Comparison of ENCODE assay signal across 8 cellular contexts in genomic region chr5:132813599-132814440, GRCh38. TPM values are rescaled to one million over a fixed set of nuclear protein-coding genes. Genes with fewer than 3 reads are reported as not detected.
DNase-seq lines count a peak whose midpoint lies in the region; ATAC-seq and TF ChIP-seq lines count a peak whose summit lies in the region.

No MANE protein-coding gene starts in this region.

- peak; percentile 70 for ATAC-seq in CD4-positive, alpha-beta T cell (ENCODE audit: poor library complexity)
- ATAC-seq in HG02678 (IDR thresholded peaks at IDR 0.05; ENCODE audit: unreplicated experiment) = peak; percentile 33
- no peak for ATAC-seq in GM21526 (IDR thresholded peaks at IDR 0.05; ENCODE audit: low FRiP score, unreplicated experiment)
- no peak for ATAC-seq in HG03135 (IDR thresholded peaks at IDR 0.05; ENCODE audit: unreplicated experiment)
- ATAC-seq in HG03342 (IDR thresholded peaks at IDR 0.05; ENCODE audit: unreplicated experiment) = no peak

- H3K4me3 ChIP-seq in adipocyte (ENCODE audit: low read length) = peak overlapping the region; percentile 27

- H3K36me3 Mint-ChIP-seq in CD4-positive, alpha-beta T cell (ENCODE audit: low read depth) = no peaks in the 10 kb centered on the region

- H3K4me1 Mint-ChIP-seq in CD4-positive, alpha-beta T cell (ENCODE audit: low read depth) = peaks cover 16% of the 10 kb centered on the region

- peak in 3 of 10 experiments; percentile 14 to 35 (median 15) for DNase-seq in CD4-positive, alpha-beta T cell
- DNase-seq in adipocyte (ENCODE audit: low read depth) = peak; percentile 45
- peak; percentile 76 for DNase-seq in iPS-NIHi11 (ENCODE audit: low spot score)
- peak; percentile 16 for DNase-seq in stimulated activated CD8-positive, alpha-beta memory T cell treated with anti-CD3 and anti-CD28 coated beads, Interleukin-12 subunit alpha, Interleukin-12 subunit beta, amount 100 ng/mL, for 4 hours (ENCODE audit: low read depth)

- CTCF ChIA-PET in CD4-positive, alpha-beta T cell (lab: Charles Lee) = interaction anchor here (0.9 to 1.1 kb wide), 2 partner anchors 12 to 15 kb away, joined by 3 to 4 read pairs; no protein-coding TSS in a partner anchor

- intact Hi-C loops in CD4-positive, alpha-beta T cell (cut with DNase I, micrococcal nuclease) = no loop called here

- peaks cover 54% of the 10 kb centered on the region for H3K27me3 Mint-ChIP-seq in CD4-positive, alpha-beta T cell

- no peak overlapping the region for H3K27ac Mint-ChIP-seq in CD4-positive, alpha-beta T cell

- H3K27me3 ChIP-seq in CD4-positive, alpha-beta T cell (ENCODE audit: control insufficient read depth, insufficient read depth, low read length) = peaks cover 47% of the 10 kb centered on the region
- peaks cover 20% of the 10 kb centered on the region for H3K27me3 ChIP-seq in adipocyte (replicated peaks; ENCODE audit: control insufficient read depth, insufficient read depth, low read length)

- no peaks in the 10 kb centered on the region for H3K9me3 ChIP-seq in CD4-positive, alpha-beta T cell (ENCODE audit: control insufficient read depth, low read length)
- no peaks in the 10 kb centered on the region for H3K9me3 ChIP-seq in adipocyte (ENCODE audit: control insufficient read depth, low read length)

- H3K4me3 Mint-ChIP-seq in CD4-positive, alpha-beta T cell = no peak overlapping the region

- H3K9ac ChIP-seq in adipocyte (ENCODE audit: low read length) = no peak overlapping the region

- no peak overlapping the region for H3K27ac ChIP-seq in CD4-positive, alpha-beta T cell (ENCODE audit: low read depth, low read length)

- no peaks in the 10 kb centered on the region for H3K36me3 ChIP-seq in adipocyte (ENCODE audit: control insufficient read depth, insufficient read depth, low read length, severe bottlenecking)

- H3K4me1 ChIP-seq in adipocyte (ENCODE audit: control insufficient read depth, insufficient read depth, low read length) = peaks cover 14% of the 10 kb centered on the region

- POLR2A ChIA-PET in CD4-positive, alpha-beta T cell (lab: Charles Lee) = interaction anchor here (0.7 to 1.6 kb wide), 5 partner anchors 16 to 257 kb away, joined by 3 to 6 read pairs (median 4); partner anchors contain the start of genes CCNI2, KIF3A and RAD50

- TF ChIP-seq CTCF in CD4-positive, alpha-beta T cell (IDR thresholded peaks at IDR 0.05) = no peak

- H3K9me3 Mint-ChIP-seq in CD4-positive, alpha-beta T cell = no peaks in the 10 kb centered on the region

RNA-seq across cellular contexts. Expression of gene SOWAHA, which starts 0.7 kb away (rescaled TPM):
- not detected for total RNA-seq in CD4-positive, alpha-beta T cell

RNA-seq across cellular contexts. Expression of gene SHROOM1, which starts 16.6 kb away (rescaled TPM):
- under 1 TPM in 1 of 2 experiments, not detected in 1; 0.59 TPM for total RNA-seq in CD4-positive, alpha-beta T cell

RNA-seq across cellular contexts. Expression of gene SEPTIN8, which starts 36.8 kb away (rescaled TPM):
- 1 to 10 TPM; 4.4 to 5.3 TPM for total RNA-seq in CD4-positive, alpha-beta T cell

RNA-seq across cellular contexts. Expression of gene GDF9, which starts 52.4 kb away (rescaled TPM):
- 1 to 10 TPM in 1 of 2 experiments, under 1 TPM in 1; 0.91 to 1.6 TPM for total RNA-seq in CD4-positive, alpha-beta T cell

RNA-seq across cellular contexts. Expression of gene UQCRQ, which starts 52.6 kb away (rescaled TPM):
- total RNA-seq in CD4-positive, alpha-beta T cell = 100 to 1,000 TPM; 119 to 132 TPM

Comparison
In these comparisons a context has a peak if more than half of its experiments do, and no peak if none do; other contexts are left out.
1. ATAC-seq: peak in CD4-positive, alpha-beta T cell (single experiment) and HG02678 (single experiment); none in GM21526 (single experiment), HG03135 (single experiment) and HG03342 (single experiment).